6 cellular contexts compared by ENCODE assay signal in genomic region chr22:19446603-19447387, GRCh38.
DNase-seq lines count a peak whose midpoint lies in the region; ATAC-seq and TF ChIP-seq lines count a peak whose summit lies in the region.

No MANE protein-coding gene starts in this region.

- DNase-seq in kidney tubule cell (ENCODE audit: low spot score) (peak; percentile 9), NCI-H748 treated with DMSO at 0.1 percent for 48 hours (lab: John Stamatoyannopoulos, UW) (no peak), NCI-H510A treated with DMSO at 0.1 percent for 48 hours (lab: John Stamatoyannopoulos, UW) (no peak)

- no peak for TF ChIP-seq CTCF in VCaP (conservative IDR thresholded peaks at IDR 0.05)

- ATAC-seq in GM21423 (IDR thresholded peaks at IDR 0.05; ENCODE audit: unreplicated experiment) (peak; percentile 6), HG03095 (IDR thresholded peaks at IDR 0.05; ENCODE audit: unreplicated experiment) (no peak)

- H3K27ac ChIP-seq in VCaP: peak overlapping the region; percentile 95
